ENCODE assay signal across 23 cellular contexts in genomic region chr12:116233669-116234068, GRCh38.
"Had no signal": no experiment of that assay in that cellular context is flagged by ENCODE, and none has a peak within 500 bp of the region (broad histone marks: within the 10 kb centered on the region; RNA-seq: fewer than 3 reads in every experiment).

No MANE protein-coding gene starts in this region.

- H2AFZ ChIP-seq: parathyroid adenoma had no signal

- H3K27me3 Mint-ChIP-seq: memory B cell; naive thymus-derived CD8-positive, alpha-beta T cell had no signal

- H3K9me3 Mint-ChIP-seq: endodermal cell; memory B cell; naive thymus-derived CD8-positive, alpha-beta T cell; T-helper 1 cell treated with Interleukin-12 subunit alpha and Interleukin-12 subunit beta and Interleukin-4 antibody, amounts not matched to agents 30 μg/mL and 1 μg/mL, for 36 hours had no signal

- H3K36me3 ChIP-seq: ascending aorta, cardiac muscle cell, right lobe of liver, thoracic aorta, upper lobe of left lung, WERI-Rb-1 had no signal

- H3K9ac ChIP-seq: parathyroid adenoma had no signal

- H3K27ac Mint-ChIP-seq: endodermal cell; memory B cell; naive thymus-derived CD8-positive, alpha-beta T cell; T-helper 1 cell treated with Interleukin-12 subunit alpha and Interleukin-12 subunit beta and Interleukin-4 antibody, amounts not matched to agents 30 μg/mL and 1 μg/mL, for 36 hours had no signal

- H3K4me1 ChIP-seq: foreskin keratinocyte had no signal

- DNase-seq: activated CD4-positive, alpha-beta T cell treated with anti-CD3 and anti-CD28 coated beads for 1 hour; activated CD8-positive, alpha-beta memory T cell treated with anti-CD3 and anti-CD28 coated beads for 24 hours; activated CD8-positive, alpha-beta memory T cell treated with anti-CD3 and anti-CD28 coated beads, Interleukin-2, amount 50 U/mL, for 48 hours; activated effector memory CD4-positive, alpha-beta T cell treated with anti-CD3 and anti-CD28 coated beads, Interleukin-2, amount 50 U/mL, for 16 hours; activated naive CD4-positive, alpha-beta T cell treated with anti-CD3 and anti-CD28 coated beads, Interleukin-2, amount 50 U/mL, for 16 hours; activated T-cell treated with anti-CD3 and anti-CD28 coated beads, Interleukin-2, amount 50 U/mL, for 48 hours; endodermal cell; foreskin keratinocyte; glutamatergic neuron; left ventricle myocardium superior; naive thymus-derived CD8-positive, alpha-beta T cell; right lobe of liver; small intestine; stimulated activated CD4-positive, alpha-beta T cell treated with anti-CD3 and anti-CD28 coated beads, Interleukin-4, amount 100 ng/mL, for 1 hour; stomach; upper lobe of left lung; WERI-Rb-1 had no signal

- H3K27me3 ChIP-seq: ascending aorta, cardiac muscle cell, foreskin keratinocyte, right lobe of liver, stomach, upper lobe of left lung had no signal

- H3K4me3 Mint-ChIP-seq: endodermal cell; memory B cell; naive thymus-derived CD8-positive, alpha-beta T cell; T-helper 1 cell treated with Interleukin-12 subunit alpha and Interleukin-12 subunit beta and Interleukin-4 antibody, amounts not matched to agents 30 μg/mL and 1 μg/mL, for 36 hours had no signal

- H3K9me3 ChIP-seq: ascending aorta, right lobe of liver, stomach, thoracic aorta, upper lobe of left lung had no signal

- ATAC-seq: foreskin keratinocyte; left ventricle myocardium superior; naive thymus-derived CD8-positive, alpha-beta T cell had no signal

- H3K27ac ChIP-seq: ascending aorta, cardiac muscle cell, foreskin keratinocyte, parathyroid adenoma, right lobe of liver, stomach, thoracic aorta, upper lobe of left lung, WERI-Rb-1 had no signal

- H3K4me3 ChIP-seq: ascending aorta, cardiac muscle cell, right lobe of liver, stomach, thoracic aorta, upper lobe of left lung had no signal
